ENCODE assay signal across 12 cellular contexts in genomic region chr7:46603296-46603701, GRCh38.
A peak's percentile ranks its signal among the peaks of the same experiment; 100 is the strongest.
DNase-seq lines count a peak whose midpoint lies in the region; ATAC-seq and TF ChIP-seq lines count a peak whose summit lies in the region.
"Had no signal": no experiment of that assay in that cellular context is flagged by ENCODE, and none has a peak within 500 bp of the region (broad histone marks: within the 10 kb centered on the region; RNA-seq: fewer than 3 reads in every experiment).

No MANE protein-coding gene starts in this region.

- H3K9me3 ChIP-seq in breast epithelium (no peaks in the 10 kb centered on the region), mammary epithelial cell (replicated peaks; ENCODE audit: insufficient read depth, low read length) (no peaks in the 10 kb centered on the region)

- CTCF ChIA-PET in mammary epithelial cell (lab: Charles Lee; ENCODE audit: low non-redundant PET) = no interaction called here

- no peak for TF ChIP-seq POLR2A in breast epithelium (IDR thresholded peaks at IDR 0.05)

- H3K4me1 ChIP-seq in breast epithelium = no peaks in the 10 kb centered on the region
- no peaks in the 10 kb centered on the region for H3K4me1 ChIP-seq in mammary epithelial cell (ENCODE audit: insufficient read depth, low read length)

- no peaks in the 10 kb centered on the region for H3K27me3 ChIP-seq in breast epithelium
- no peaks in the 10 kb centered on the region for H3K27me3 ChIP-seq in mammary epithelial cell (ENCODE audit: insufficient read depth, low read length)
- no peaks in the 10 kb centered on the region for H3K27me3 ChIP-seq in layer of hippocampus (ENCODE audit: control insufficient read depth, insufficient read depth, low read length)

- dilution Hi-C loops in mammary epithelial cell (cut with HindIII; ENCODE audit: low sequenced_read_pairs) = no loop called here

- H3K79me2 ChIP-seq in mammary epithelial cell (ENCODE audit: insufficient read depth, low read length) = no peaks in the 10 kb centered on the region

- intact Hi-C loops in breast epithelium (cut with DNase I; ENCODE audit: low total_unique reads) = no loop called here
- intact Hi-C loops in mammary epithelial cell (cut with micrococcal nuclease) = no loop called here
- intact Hi-C loops in sciatic nerve (cut with DNase I) = no loop called here

- H3K4me3 ChIP-seq in breast epithelium = no peak overlapping the region
- no peak overlapping the region for H3K4me3 ChIP-seq in mammary epithelial cell (replicated peaks in 1 of 3; ENCODE audit: insufficient read depth in 1 of 3, low read depth in 2 of 3, low read length in 3 of 3)

- no peak overlapping the region for H3K9ac ChIP-seq in mammary epithelial cell (ENCODE audit: insufficient read depth, low read length)

- DNase-seq in breast epithelium (ENCODE audit: low spot score in 2 of 2) = no peak
- no peak for DNase-seq in mammary epithelial cell
- no peak for DNase-seq in sciatic nerve (ENCODE audit: low spot score)
- no peak for DNase-seq in stimulated activated CD4-positive, alpha-beta T cell treated with anti-CD3 and anti-CD28 coated beads, Interleukin-2, amount 100 ng/mL, for 48 hours
- no peak for DNase-seq in activated T-cell treated with anti-CD3 and anti-CD28 coated beads, Interleukin-2, amount 50 U/mL, for 48 hours
- DNase-seq: activated CD4-positive, alpha-beta T cell treated with anti-CD3 and anti-CD28 coated beads, Interleukin-2, amount 50 U/mL, for 1 hour; CD4-positive, alpha-beta memory T cell; effector memory CD4-positive, alpha-beta T cell; SHP77 treated with DMSO at 0.1 percent for 48 hours had no signal

- BruUV-seq in mammary epithelial cell (replicated peaks; lab: Mats Ljungman, UMichigan) = no TSS peak

- 100% methylated on average over 4 of the region's 7 CpGs for WGBS in mammary epithelial cell (ENCODE audit: low coverage, missing lambda C conversion rate)

- in situ Hi-C loops in mammary epithelial cell (cut with MboI; ENCODE audit: low sequenced_read_pairs in 2 of 2) = no loop called here

- no peaks in the 10 kb centered on the region for H3K36me3 ChIP-seq in breast epithelium
- H3K36me3 ChIP-seq in mammary epithelial cell (ENCODE audit: insufficient read depth, low read length) = no peaks in the 10 kb centered on the region

- no peak for TF ChIP-seq CTCF in breast epithelium (IDR thresholded peaks at IDR 0.05)
- no peak for TF ChIP-seq CTCF in mammary epithelial cell (conservative IDR thresholded peaks at IDR 0.05 in 1 of 2, IDR thresholded peaks at IDR 0.05 in 1 of 2; ENCODE audit: extremely low read depth in 1 of 2, insufficient read depth in 1 of 2, low read depth in 1 of 2, low read length in 2 of 2)

- H3K27ac ChIP-seq in breast epithelium = peak overlapping the region; percentile 54 to 76
- no peak overlapping the region for H3K27ac ChIP-seq in mammary epithelial cell (ENCODE audit: insufficient read depth, low read depth, low read length)
- peak overlapping the region; percentile 59 for H3K27ac ChIP-seq in layer of hippocampus (ENCODE audit: low read depth, low read length)

- H3K4me2 ChIP-seq in mammary epithelial cell (ENCODE audit: insufficient read depth, low read depth, low read length) = no peak overlapping the region

- H2AFZ ChIP-seq in mammary epithelial cell (ENCODE audit: low read depth, low read length) = no peak overlapping the region

- no peaks in the 10 kb centered on the region for H4K20me1 ChIP-seq in mammary epithelial cell (ENCODE audit: insufficient read depth, low read length)

- ATAC-seq in sciatic nerve (peak; percentile 66), GM18498 (IDR thresholded peaks at IDR 0.05; ENCODE audit: unreplicated experiment) (no peak), HG03521 (IDR thresholded peaks at IDR 0.05; ENCODE audit: unreplicated experiment) (no peak)
